ENCODE assay signal across 25 cellular contexts in the genomic region with DNA sequence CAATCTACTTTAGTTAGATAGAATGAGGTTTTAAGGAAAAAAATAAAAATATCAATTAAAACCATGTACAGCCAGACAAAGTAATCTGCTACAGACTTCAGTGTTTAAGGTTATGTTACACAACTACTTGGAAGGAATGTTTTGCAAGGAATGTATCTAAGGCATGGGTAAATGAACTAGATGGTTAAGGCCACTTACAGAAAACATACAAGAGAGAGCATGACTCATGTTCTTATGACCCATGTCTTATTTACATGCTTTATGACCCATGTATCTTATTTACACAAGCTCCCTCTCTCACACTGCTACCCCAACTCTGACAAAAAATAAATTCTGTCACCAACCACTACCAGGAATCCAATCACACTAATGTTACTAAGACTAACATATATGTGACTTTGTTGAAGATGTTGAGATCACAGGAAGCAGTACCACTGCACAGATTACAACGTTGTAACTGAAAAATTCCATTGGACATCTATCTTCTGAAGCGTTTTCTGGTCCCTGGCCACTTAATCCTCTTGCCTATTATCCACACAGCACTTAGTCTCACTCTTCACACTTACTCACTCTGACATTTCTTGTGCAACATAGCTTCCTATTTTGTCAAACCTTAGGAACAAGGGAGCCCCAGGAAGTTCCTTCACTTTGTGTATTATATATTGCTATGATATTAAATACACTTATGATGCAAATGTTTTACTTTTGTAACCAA.
DNase-seq lines count a peak whose midpoint lies in the region; FAIRE-seq and TF ChIP-seq lines count a peak whose summit lies in the region.
"Had no signal": no experiment of that assay in that cellular context is flagged by ENCODE, and none has a peak within 500 bp of the region (broad histone marks: within the 10 kb centered on the region; RNA-seq: fewer than 3 reads in every experiment).

No MANE protein-coding gene starts in this region.

- H3K27ac Mint-ChIP-seq in T-helper 2 cell treated with Interferon-gamma antibody and Interleukin-4, amounts not matched to agents 5 μg/mL and 100 μg/mL, for 36 hours, result no peak overlapping the region
- H3K27ac Mint-ChIP-seq: CD4-positive, alpha-beta T cell; H9; HFFc6 had no signal

- H3K79me2 ChIP-seq in OCI-LY3 (ENCODE audit: low read length), result no peaks in the 10 kb centered on the region

- no peaks in the 10 kb centered on the region for H3K27me3 Mint-ChIP-seq in T-helper 2 cell treated with Interferon-gamma antibody and Interleukin-4, amounts not matched to agents 5 μg/mL and 100 μg/mL, for 36 hours (ENCODE audit: low read depth)
- H3K27me3 Mint-ChIP-seq: CD4-positive, alpha-beta T cell had no signal

- no peaks in the 10 kb centered on the region for H3K9me3 Mint-ChIP-seq in T-helper 2 cell treated with Interferon-gamma antibody and Interleukin-4, amounts not matched to agents 5 μg/mL and 100 μg/mL, for 36 hours
- H3K9me3 Mint-ChIP-seq: CD4-positive, alpha-beta T cell; H9; HFFc6 had no signal

- CTCF ChIA-PET in RWPE1 (lab: Yijun Ruan, JAX), result interaction anchor here (0.6 kb wide), 1 partner anchor 112 kb away, joined by 3 read pairs; no protein-coding TSS in a partner anchor

- no peaks in the 10 kb centered on the region for H3K9me3 ChIP-seq in OCI-LY3 (ENCODE audit: insufficient read depth, low read length)
- H3K9me3 ChIP-seq: BLaER1 had no signal

- no peaks in the 10 kb centered on the region for H3K4me1 Mint-ChIP-seq in T-helper 2 cell treated with Interferon-gamma antibody and Interleukin-4, amounts not matched to agents 5 μg/mL and 100 μg/mL, for 36 hours (ENCODE audit: low read depth)

- H3K27me3 ChIP-seq in OCI-LY3 (ENCODE audit: low read depth, low read length), result no peaks in the 10 kb centered on the region
- H3K27me3 ChIP-seq: BLaER1 had no signal

- no peaks in the 10 kb centered on the region for H3K36me3 Mint-ChIP-seq in T-helper 2 cell treated with Interferon-gamma antibody and Interleukin-4, amounts not matched to agents 5 μg/mL and 100 μg/mL, for 36 hours (ENCODE audit: low read depth)

- H3K4me1 ChIP-seq in OCI-LY3 (ENCODE audit: low read length), result no peaks in the 10 kb centered on the region
- H3K4me1 ChIP-seq: BLaER1 had no signal

- FAIRE-seq in D721Med (lab: Jason Lieb, UNC), result peak; percentile 67
- FAIRE-seq: G401.6, GM12892 had no signal

- DNase-seq in D721Med (ENCODE audit: insufficient read length, low spot score) (no peak), epithelial cell of esophagus (ENCODE audit: low read depth) (peak; percentile 14), retinal pigment epithelial cell (ENCODE audit: low read depth) (peak; percentile 55), DMS79 (lab: John Stamatoyannopoulos, UW) (no peak), RWPE1 (ENCODE audit: low spot score) (no peak)
- DNase-seq in T-helper 2 cell treated with Interferon-gamma antibody and Interleukin-4, amounts not matched to agents 5 μg/mL and 100 μg/mL, for 36 hours (ENCODE audit: low spot score), result no peak
- DNase-seq: CD4-positive, alpha-beta T cell; COR-L47; DMS 273 treated with DMSO at 0.1 percent for 48 hours; GM23248; H9; HFFc6; MM.1S; NCI-H1105; NCI-H2029 treated with DMSO at 0.1 percent for 48 hours; NCI-H345; NCI-H524 treated with DMSO at 0.1 percent for 48 hours; PC-9; RPMI8226; SHP77 treated with DMSO at 0.1 percent for 48 hours had no signal

- H3K36me3 ChIP-seq in OCI-LY3 (replicated peaks; ENCODE audit: low read depth, low read length), result no peaks in the 10 kb centered on the region
- H3K36me3 ChIP-seq: BLaER1 had no signal

- H2AFZ ChIP-seq in OCI-LY3 (ENCODE audit: low read depth, low read length), result 0 out of 2 replicates have a peak overlapping the region, but pooled peaks have one; percentile 15
- H2AFZ ChIP-seq: GM23248, PC-9 had no signal

- H3K4me3 ChIP-seq in OCI-LY3 (ENCODE audit: low read length) (no peak overlapping the region), epithelial cell of esophagus (ENCODE audit: low read length) (no peak overlapping the region), retinal pigment epithelial cell (ENCODE audit: low read length) (no peak overlapping the region)
- H3K4me3 ChIP-seq: BLaER1, GM23248, PC-9, SK-N-MC had no signal

- no peaks in the 10 kb centered on the region for H4K20me1 ChIP-seq in OCI-LY3 (ENCODE audit: insufficient read depth, low read length)
- H4K20me1 ChIP-seq: BLaER1 had no signal

- H3K27ac ChIP-seq in OCI-LY3 (ENCODE audit: low read length) (no peak overlapping the region), RWPE1 (no peak overlapping the region)
- H3K27ac ChIP-seq: BLaER1, GM23248, PC-9, SK-N-MC had no signal

- TF ChIP-seq CTCF in D721Med (IDR thresholded peaks at IDR 0.05; ENCODE audit: insufficient read depth, missing control alignments) (no peak), OCI-LY3 (IDR thresholded peaks at IDR 0.05; ENCODE audit: low read depth, low read length) (no peak), epithelial cell of esophagus (IDR thresholded peaks at IDR 0.05; ENCODE audit: insufficient read depth, low read depth, low read length, missing control alignments) (no peak), retinal pigment epithelial cell (conservative IDR thresholded peaks at IDR 0.05; ENCODE audit: low read depth, low read length) (no peak), RWPE1 (conservative IDR thresholded peaks at IDR 0.05; ENCODE audit: low read depth) (no peak)

- H3K4me3 Mint-ChIP-seq in T-helper 2 cell treated with Interferon-gamma antibody and Interleukin-4, amounts not matched to agents 5 μg/mL and 100 μg/mL, for 36 hours, result no peak overlapping the region
- H3K4me3 Mint-ChIP-seq: CD4-positive, alpha-beta T cell; H9; HFFc6 had no signal

- H3K9ac ChIP-seq in OCI-LY3 (ENCODE audit: low read length), result no peak overlapping the region
- H3K9ac ChIP-seq: BLaER1, GM23248 had no signal

- POLR2A ChIA-PET in RWPE1 (lab: Yijun Ruan, JAX; ENCODE audit: low non-redundant PET), result no interaction called here

- no peak overlapping the region for H3K4me2 ChIP-seq in OCI-LY3 (ENCODE audit: low read length)
- H3K4me2 ChIP-seq: BLaER1, PC-9 had no signal

Comparison
In these comparisons a context has a peak if more than half of its experiments do, and no peak if none do; other contexts are left out.
1. DNase-seq: peak in epithelial cell of esophagus (single experiment) and retinal pigment epithelial cell (single experiment); none in D721Med (single experiment), DMS79 (single experiment), T-helper 2 cell treated with Interferon-gamma antibody and Interleukin-4, amounts not matched to agents 5 μg/mL and 100 μg/mL, for 36 hours (single experiment) and RWPE1 (single experiment).